ENCODE assay signal across 8 cellular contexts in genomic region chr22:29072193-29072978, GRCh38. TPM values are rescaled to one million over a fixed set of nuclear protein-coding genes. Genes with fewer than 3 reads are reported as not detected.
A peak's percentile ranks its signal among the peaks of the same experiment; 100 is the strongest.
DNase-seq lines count a peak whose midpoint lies in the region; ATAC-seq and TF ChIP-seq lines count a peak whose summit lies in the region.

No MANE protein-coding gene starts in this region.

- H3K27ac ChIP-seq in liver (ENCODE audit: low read depth in 1 of 2, low read length in 2 of 2): peak overlapping the region; percentile 47 to 66

- H3K9me3 ChIP-seq in liver (ENCODE audit: control insufficient read depth in 4 of 4, low read length in 3 of 4): no peaks in the 10 kb centered on the region

- intact Hi-C loops in dendritic cell treated with granulocyte-macrophage colony-stimulating factor and Interleukin-4, amounts not matched to agents 40 ng/mL and 50 ng/mL, for 4 days (cut with micrococcal nuclease): loop anchor here (5.0 kb wide), 1 partner anchor 80 kb away; no protein-coding TSS in a partner anchor

- peaks cover 82% of the 10 kb centered on the region for H3K27me3 Mint-ChIP-seq in dendritic cell treated with granulocyte-macrophage colony-stimulating factor and Interleukin-4, amounts not matched to agents 40 ng/mL and 50 ng/mL, for 4 days

- H3K36me3 Mint-ChIP-seq in dendritic cell treated with granulocyte-macrophage colony-stimulating factor and Interleukin-4, amounts not matched to agents 40 ng/mL and 50 ng/mL, for 4 days (ENCODE audit: low read depth): no peaks in the 10 kb centered on the region

- no peak overlapping the region for H3K9ac ChIP-seq in liver (ENCODE audit: low read depth in 1 of 2, low read length in 2 of 2)

- no peaks in the 10 kb centered on the region for H3K9me3 Mint-ChIP-seq in dendritic cell treated with granulocyte-macrophage colony-stimulating factor and Interleukin-4, amounts not matched to agents 40 ng/mL and 50 ng/mL, for 4 days

- ATAC-seq in GM18867 (IDR thresholded peaks at IDR 0.05; ENCODE audit: unreplicated experiment) (peak; percentile 87), HG03139 (IDR thresholded peaks at IDR 0.05; ENCODE audit: unreplicated experiment) (peak; percentile 86)

- no peak for TF ChIP-seq CTCF in liver (IDR thresholded peaks at IDR 0.05; ENCODE audit: low read depth, low read length, missing input control)

- peak; percentile 76 for DNase-seq in 8988T
- peak; percentile 83 for DNase-seq in NCI-H510A (lab: John Stamatoyannopoulos, UW)
- DNase-seq in activated CD4-positive, alpha-beta T cell treated with anti-CD3 and anti-CD28 coated beads, Interleukin-2, amount 50 U/mL, for 4 hours: peak; percentile 69 to 74
- peak; percentile 75 for DNase-seq in stimulated activated CD4-positive, alpha-beta T cell treated with anti-CD3 and anti-CD28 coated beads, Interleukin-2, amount 100 ng/mL, for 4 hours (ENCODE audit: low read depth)

- peak overlapping the region; percentile 1 to 95 (median 9) for H3K4me3 ChIP-seq in liver (ENCODE audit: low read depth in 1 of 3, low read length in 3 of 3)

- peaks cover 5 to 30% (median 19%) of the 10 kb centered on the region in 4 donors for H3K4me1 ChIP-seq in liver (ENCODE audit: control insufficient read depth in 4 of 4, insufficient read depth in 4 of 4, low read length in 3 of 4)

- H3K27me3 ChIP-seq in liver (ENCODE audit: control insufficient read depth in 4 of 4, insufficient read depth in 4 of 4, low read length in 3 of 4): no peaks in the 10 kb centered on the region

- peak overlapping the region; percentile 76 for H3K4me3 Mint-ChIP-seq in dendritic cell treated with granulocyte-macrophage colony-stimulating factor and Interleukin-4, amounts not matched to agents 40 ng/mL and 50 ng/mL, for 4 days

- H3K36me3 ChIP-seq in liver (ENCODE audit: control insufficient read depth in 4 of 4, insufficient read depth in 3 of 4, low read depth in 1 of 4, low read length in 3 of 4): no peaks in the 10 kb centered on the region

- peaks cover 30% of the 10 kb centered on the region for H3K4me1 Mint-ChIP-seq in dendritic cell treated with granulocyte-macrophage colony-stimulating factor and Interleukin-4, amounts not matched to agents 40 ng/mL and 50 ng/mL, for 4 days (ENCODE audit: low read depth)

- peak; percentile 38 to 47 for TF ChIP-seq RAD21 in liver (IDR thresholded peaks at IDR 0.05)

- H3K27ac Mint-ChIP-seq in dendritic cell treated with granulocyte-macrophage colony-stimulating factor and Interleukin-4, amounts not matched to agents 40 ng/mL and 50 ng/mL, for 4 days: no peak overlapping the region

- WGBS in liver: 20% methylated on average over 41 of the region's 41 CpGs

TF ChIP-seq in liver, 16 proteins besides CTCF, POLR2A, EP300 and RAD21:
- TF ChIP-seq SP1 (IDR thresholded peaks at IDR 0.05): peak; percentile 87
- TF ChIP-seq EGR1 (IDR thresholded peaks at IDR 0.05; ENCODE audit: low read depth in 2 of 2): no peak
- peak; percentile 52 for TF ChIP-seq ATF3 (IDR thresholded peaks at IDR 0.05)
- peak in 1 of 2 donors; percentile 41 for TF ChIP-seq JUND (IDR thresholded peaks at IDR 0.05)
- peak; percentile 55 for TF ChIP-seq ZBTB33 (IDR thresholded peaks at IDR 0.05)
- peak; percentile 88 to 95 for TF ChIP-seq RXRA (IDR thresholded peaks at IDR 0.05)
- TF ChIP-seq REST (IDR thresholded peaks at IDR 0.05): peak; percentile 50
- TF ChIP-seq FOXA1 (IDR thresholded peaks at IDR 0.05): no peak
- TF ChIP-seq TAF1 (conservative IDR thresholded peaks at IDR 0.05): no peak
- TF ChIP-seq GABPA (IDR thresholded peaks at IDR 0.05 in 1 of 2, conservative IDR thresholded peaks at IDR 0.05 in 1 of 2): no peak
- peak; percentile 44 for TF ChIP-seq MAX (IDR thresholded peaks at IDR 0.05)
- peak; percentile 62 to 67 for TF ChIP-seq HNF4A (conservative IDR thresholded peaks at IDR 0.05)
- peak; percentile 92 for TF ChIP-seq NR2F2 (IDR thresholded peaks at IDR 0.05)
- TF ChIP-seq HNF4G (IDR thresholded peaks at IDR 0.05): no peak
- TF ChIP-seq YY1 (IDR thresholded peaks at IDR 0.05): peak; percentile 51
- no peak for TF ChIP-seq FOXA2 (IDR thresholded peaks at IDR 0.05)

RNA-seq across cellular contexts. Expression of gene KREMEN1, which starts 0.4 kb away (rescaled TPM):
- 10 to 100 TPM in 1 of 2 donors, 1 to 10 TPM in 1; 5.4 to 22.6 TPM for total RNA-seq in liver
- polyA plus RNA-seq in liver: 1 to 10 TPM; 1.2 to 2.2 TPM

RNA-seq across cellular contexts. Expression of gene C22orf31, which starts 10.8 kb away (rescaled TPM):
- total RNA-seq in liver: under 1 TPM in 1 of 2 donors, not detected in 1; 0.14 TPM
- polyA plus RNA-seq in liver: not detected

Comparison
In these comparisons a context has a peak if more than half of its experiments do, and no peak if none do; other contexts are left out.
1. Peak in every context shown above with its lines: DNase-seq, ATAC-seq, H3K4me3 ChIP-seq and H3K27ac ChIP-seq.